In the genomic region with DNA sequence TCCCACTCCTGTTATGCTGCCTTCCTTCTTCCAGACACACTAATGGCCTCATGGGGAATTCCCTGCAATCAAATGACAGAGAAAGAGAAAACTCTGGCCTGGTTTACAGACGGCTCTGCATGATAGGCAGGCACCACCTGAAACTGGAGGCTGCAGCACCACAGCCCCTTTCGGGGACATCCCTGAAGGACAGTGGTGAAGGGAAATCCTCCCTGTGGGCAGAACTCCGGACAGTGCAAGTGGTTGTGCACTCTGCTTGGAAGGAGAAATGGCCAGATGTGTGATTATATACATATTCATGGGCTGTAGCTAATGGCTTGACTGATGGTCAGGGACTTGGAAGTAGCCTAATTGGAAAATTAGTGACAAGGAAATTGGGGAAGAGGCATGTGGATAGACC, we compare ENCODE assay signal across 1 cellular context.
TF ChIP-seq lines count a peak whose summit lies in the region.

No MANE protein-coding gene starts in this region.

TF ChIP-seq in GM12878, 131 proteins besides CTCF, POLR2A, EP300 and RAD21:
- TF ChIP-seq NR2C1 (IDR thresholded peaks at IDR 0.05) (no peak), SMC3 (IDR thresholded peaks at IDR 0.05; ENCODE audit: borderline replicate concordance, low read length) (no peak), YBX1 (IDR thresholded peaks at IDR 0.05) (no peak), NR2F1 (conservative IDR thresholded peaks at IDR 0.05) (no peak), HDAC6 (IDR thresholded peaks at IDR 0.05; ENCODE audit: unreplicated experiment) (no peak), RCOR1 (conservative IDR thresholded peaks at IDR 0.05; ENCODE audit: low read depth, low read length) (no peak), ESRRA (IDR thresholded peaks at IDR 0.05; ENCODE audit: low read length) (no peak), SRF (IDR thresholded peaks at IDR 0.05; ENCODE audit: low read depth in 2 of 2, low read length in 2 of 2) (no peak), STAT1 (conservative IDR thresholded peaks at IDR 0.05) (no peak), SMAD5 (IDR thresholded peaks at IDR 0.05; ENCODE audit: low read depth) (no peak), TARDBP (IDR thresholded peaks at IDR 0.05; ENCODE audit: borderline replicate concordance) (no peak), TCF3 (IDR thresholded peaks at IDR 0.05; ENCODE audit: borderline replicate concordance, insufficient read depth, low read depth, low read length) (no peak), RB1 (IDR thresholded peaks at IDR 0.05; ENCODE audit: borderline replicate concordance) (no peak)
- TF ChIP-seq, protein P1, sequence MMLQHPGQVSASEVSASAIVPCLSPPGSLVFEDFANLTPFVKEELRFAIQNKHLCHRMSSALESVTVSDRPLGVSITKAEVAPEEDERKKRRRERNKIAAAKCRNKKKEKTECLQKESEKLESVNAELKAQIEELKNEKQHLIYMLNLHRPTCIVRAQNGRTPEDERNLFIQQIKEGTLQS (IDR thresholded peaks at IDR 0.05; ENCODE audit: borderline replicate concordance, extremely low read depth, low read depth, low read length): no peak
- TF ChIP-seq, protein P2, sequence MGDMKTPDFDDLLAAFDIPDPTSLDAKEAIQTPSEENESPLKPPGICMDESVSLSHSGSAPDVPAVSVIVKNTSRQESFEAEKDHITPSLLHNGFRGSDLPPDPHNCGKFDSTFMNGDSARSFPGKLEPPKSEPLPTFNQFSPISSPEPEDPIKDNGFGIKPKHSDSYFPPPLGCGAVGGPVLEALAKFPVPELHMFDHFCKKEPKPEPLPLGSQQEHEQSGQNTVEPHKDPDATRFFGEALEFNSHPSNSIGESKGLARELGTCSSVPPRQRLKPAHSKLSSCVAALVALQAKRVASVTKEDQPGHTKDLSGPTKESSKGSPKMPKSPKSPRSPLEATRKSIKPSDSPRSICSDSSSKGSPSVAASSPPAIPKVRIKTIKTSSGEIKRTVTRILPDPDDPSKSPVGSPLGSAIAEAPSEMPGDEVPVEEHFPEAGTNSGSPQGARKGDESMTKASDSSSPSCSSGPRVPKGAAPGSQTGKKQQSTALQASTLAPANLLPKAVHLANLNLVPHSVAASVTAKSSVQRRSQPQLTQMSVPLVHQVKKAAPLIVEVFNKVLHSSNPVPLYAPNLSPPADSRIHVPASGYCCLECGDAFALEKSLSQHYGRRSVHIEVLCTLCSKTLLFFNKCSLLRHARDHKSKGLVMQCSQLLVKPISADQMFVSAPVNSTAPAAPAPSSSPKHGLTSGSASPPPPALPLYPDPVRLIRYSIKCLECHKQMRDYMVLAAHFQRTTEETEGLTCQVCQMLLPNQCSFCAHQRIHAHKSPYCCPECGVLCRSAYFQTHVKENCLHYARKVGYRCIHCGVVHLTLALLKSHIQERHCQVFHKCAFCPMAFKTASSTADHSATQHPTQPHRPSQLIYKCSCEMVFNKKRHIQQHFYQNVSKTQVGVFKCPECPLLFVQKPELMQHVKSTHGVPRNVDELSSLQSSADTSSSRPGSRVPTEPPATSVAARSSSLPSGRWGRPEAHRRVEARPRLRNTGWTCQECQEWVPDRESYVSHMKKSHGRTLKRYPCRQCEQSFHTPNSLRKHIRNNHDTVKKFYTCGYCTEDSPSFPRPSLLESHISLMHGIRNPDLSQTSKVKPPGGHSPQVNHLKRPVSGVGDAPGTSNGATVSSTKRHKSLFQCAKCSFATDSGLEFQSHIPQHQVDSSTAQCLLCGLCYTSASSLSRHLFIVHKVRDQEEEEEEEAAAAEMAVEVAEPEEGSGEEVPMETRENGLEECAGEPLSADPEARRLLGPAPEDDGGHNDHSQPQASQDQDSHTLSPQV (IDR thresholded peaks at IDR 0.05): no peak
- TF ChIP-seq, protein P3, sequence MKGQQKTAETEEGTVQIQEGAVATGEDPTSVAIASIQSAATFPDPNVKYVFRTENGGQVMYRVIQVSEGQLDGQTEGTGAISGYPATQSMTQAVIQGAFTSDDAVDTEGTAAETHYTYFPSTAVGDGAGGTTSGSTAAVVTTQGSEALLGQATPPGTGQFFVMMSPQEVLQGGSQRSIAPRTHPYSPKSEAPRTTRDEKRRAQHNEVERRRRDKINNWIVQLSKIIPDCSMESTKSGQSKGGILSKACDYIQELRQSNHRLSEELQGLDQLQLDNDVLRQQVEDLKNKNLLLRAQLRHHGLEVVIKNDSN (IDR thresholded peaks at IDR 0.05; ENCODE audit: borderline replicate concordance, extremely low read length, insufficient read depth, low read depth, low read length): no peak
- TF ChIP-seq, protein P4, sequence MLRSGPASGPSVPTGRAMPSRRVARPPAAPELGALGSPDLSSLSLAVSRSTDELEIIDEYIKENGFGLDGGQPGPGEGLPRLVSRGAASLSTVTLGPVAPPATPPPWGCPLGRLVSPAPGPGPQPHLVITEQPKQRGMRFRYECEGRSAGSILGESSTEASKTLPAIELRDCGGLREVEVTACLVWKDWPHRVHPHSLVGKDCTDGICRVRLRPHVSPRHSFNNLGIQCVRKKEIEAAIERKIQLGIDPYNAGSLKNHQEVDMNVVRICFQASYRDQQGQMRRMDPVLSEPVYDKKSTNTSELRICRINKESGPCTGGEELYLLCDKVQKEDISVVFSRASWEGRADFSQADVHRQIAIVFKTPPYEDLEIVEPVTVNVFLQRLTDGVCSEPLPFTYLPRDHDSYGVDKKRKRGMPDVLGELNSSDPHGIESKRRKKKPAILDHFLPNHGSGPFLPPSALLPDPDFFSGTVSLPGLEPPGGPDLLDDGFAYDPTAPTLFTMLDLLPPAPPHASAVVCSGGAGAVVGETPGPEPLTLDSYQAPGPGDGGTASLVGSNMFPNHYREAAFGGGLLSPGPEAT (IDR thresholded peaks at IDR 0.05; ENCODE audit: low read depth): no peak
- TF ChIP-seq, protein P5, sequence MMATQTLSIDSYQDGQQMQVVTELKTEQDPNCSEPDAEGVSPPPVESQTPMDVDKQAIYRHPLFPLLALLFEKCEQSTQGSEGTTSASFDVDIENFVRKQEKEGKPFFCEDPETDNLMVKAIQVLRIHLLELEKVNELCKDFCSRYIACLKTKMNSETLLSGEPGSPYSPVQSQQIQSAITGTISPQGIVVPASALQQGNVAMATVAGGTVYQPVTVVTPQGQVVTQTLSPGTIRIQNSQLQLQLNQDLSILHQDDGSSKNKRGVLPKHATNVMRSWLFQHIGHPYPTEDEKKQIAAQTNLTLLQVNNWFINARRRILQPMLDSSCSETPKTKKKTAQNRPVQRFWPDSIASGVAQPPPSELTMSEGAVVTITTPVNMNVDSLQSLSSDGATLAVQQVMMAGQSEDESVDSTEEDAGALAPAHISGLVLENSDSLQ (IDR thresholded peaks at IDR 0.05): no peak
